9 cellular contexts compared by ENCODE assay signal in genomic region chr16:88382491-88383400, GRCh38. TPM values are rescaled to one million over a fixed set of nuclear protein-coding genes. Genes with fewer than 3 reads are reported as not detected.
DNase-seq lines count a peak whose midpoint lies in the region; ATAC-seq, FAIRE-seq and TF ChIP-seq lines count a peak whose summit lies in the region.
"Had no signal": no experiment of that assay in that cellular context is flagged by ENCODE, and none has a peak within 500 bp of the region (broad histone marks: within the 10 kb centered on the region; RNA-seq: fewer than 3 reads in every experiment).

ZNF469 (plus strand) TSS chr16:88382959; CDS start chr16:88427471, 44,512 bp downstream.

- H3K9me3 ChIP-seq in ascending aorta (no peaks in the 10 kb centered on the region), iPS-15b (ENCODE audit: control insufficient read depth, insufficient read depth, low read length) (no peaks in the 10 kb centered on the region), smooth muscle cell (replicated peaks; ENCODE audit: low read depth) (no peaks in the 10 kb centered on the region)

- ATAC-seq in HG02678 (IDR thresholded peaks at IDR 0.05; ENCODE audit: unreplicated experiment): no peak

- 29% methylated on average over 20 of the region's 87 CpGs for WGBS in smooth muscle cell (ENCODE audit: low lambda C conversion rate)

- H3K9ac ChIP-seq in iPS-15b (ENCODE audit: low read depth, low read length) (no peak within 1 kb of the TSS), smooth muscle cell (ENCODE audit: low read depth) (peak within 1 kb of the TSS; percentile 68)

- H3K27me3 ChIP-seq in ascending aorta (no peaks in the 10 kb centered on the region), iPS-15b (ENCODE audit: control insufficient read depth, insufficient read depth, low read length) (peaks cover 27% of the 10 kb centered on the region), smooth muscle cell (ENCODE audit: low read depth) (no peaks in the 10 kb centered on the region)

- H3K27ac ChIP-seq in ascending aorta (no peak within 1 kb of the TSS), smooth muscle cell (ENCODE audit: low read depth) (no peak within 1 kb of the TSS)

- intact Hi-C loops in ascending aorta (cut with DNase I): no loop called here

- H3K4me2 ChIP-seq in smooth muscle cell: peak within 1 kb of the TSS; percentile 92

- no peaks in the 10 kb centered on the region for H3K36me3 ChIP-seq in ascending aorta
- H3K36me3 ChIP-seq in iPS-15b (ENCODE audit: control insufficient read depth, insufficient read depth, low read length): no peaks in the 10 kb centered on the region
- H3K36me3 ChIP-seq in smooth muscle cell (ENCODE audit: low read depth): no peaks in the 10 kb centered on the region

- TF ChIP-seq CTCF in ascending aorta (IDR thresholded peaks at IDR 0.05): peak in 1 of 3 experiments; percentile 7
- TF ChIP-seq CTCF in smooth muscle cell (IDR thresholded peaks at IDR 0.05; ENCODE audit: borderline replicate concordance, insufficient read depth, poor library complexity, severe bottlenecking): no peak

- peaks cover 45% of the 10 kb centered on the region for H3K79me2 ChIP-seq in smooth muscle cell (ENCODE audit: low read depth)

- peaks cover 37% of the 10 kb centered on the region for H4K20me1 ChIP-seq in smooth muscle cell (ENCODE audit: low read depth)

- FAIRE-seq in H54 (lab: Jason Lieb, UNC): no peak

- H2AFZ ChIP-seq in smooth muscle cell (ENCODE audit: low read depth): peak within 1 kb of the TSS; percentile 39

- DNase-seq in H54 (ENCODE audit: insufficient read length, low spot score) (no peak), ascending aorta (ENCODE audit: low spot score in 2 of 2) (no peak), smooth muscle cell (lab: John Stamatoyannopoulos, UW; ENCODE audit: unreplicated experiment) (no peak), NCI-H2196 (lab: John Stamatoyannopoulos, UW; ENCODE audit: unreplicated experiment) (no peak), DMS114 treated with DMSO at 0.1 percent for 48 hours (lab: John Stamatoyannopoulos, UW; ENCODE audit: unreplicated experiment) (no peak), NCI-H446 treated with DMSO at 0.1 percent for 48 hours (lab: John Stamatoyannopoulos, UW) (no peak)
- DNase-seq: activated CD8-positive, alpha-beta memory T cell treated with anti-CD3 and anti-CD28 coated beads, Interleukin-2, amount 50 U/mL, for 48 hours had no signal

- H3K4me1 ChIP-seq in ascending aorta (peaks cover 0 to 13% of the 10 kb centered on the region in 2 donors), iPS-15b (ENCODE audit: control insufficient read depth, insufficient read depth, low read length) (peaks cover 10% of the 10 kb centered on the region), smooth muscle cell (ENCODE audit: low read depth) (peaks cover 8% of the 10 kb centered on the region)

- peak; percentile 75 for TF ChIP-seq POLR2A in H54 (IDR thresholded peaks at IDR 0.05; ENCODE audit: low read depth, low read length)

- H3K4me3 ChIP-seq in ascending aorta (peak within 1 kb of the TSS; percentile 63 to 66), iPS-15b (ENCODE audit: low read depth, low read length) (peak within 1 kb of the TSS; percentile 18), smooth muscle cell (peak within 1 kb of the TSS; percentile 80)

- H3F3A ChIP-seq in smooth muscle cell (ENCODE audit: low read depth): peaks cover 4% of the 10 kb centered on the region

RNA-seq across cellular contexts. Expression of gene ZNF469, which starts in this region (rescaled TPM):
- total RNA-seq in ascending aorta (3.0 TPM), smooth muscle cell (5.3 and 6.2 TPM in 2 replicates)
- 5.0 and 6.7 TPM in 2 replicates for polyA plus RNA-seq in smooth muscle cell

Comparison
In these comparisons a context has a peak if more than half of its experiments do, and no peak if none do; other contexts are left out.
1. H3K4me3 ChIP-seq: peak in every context shown above with its lines; median percentile 80 in smooth muscle cell; 64 in ascending aorta; 18 in iPS-15b.